ENCODE assay signal across 1 cellular context in the genomic region with DNA sequence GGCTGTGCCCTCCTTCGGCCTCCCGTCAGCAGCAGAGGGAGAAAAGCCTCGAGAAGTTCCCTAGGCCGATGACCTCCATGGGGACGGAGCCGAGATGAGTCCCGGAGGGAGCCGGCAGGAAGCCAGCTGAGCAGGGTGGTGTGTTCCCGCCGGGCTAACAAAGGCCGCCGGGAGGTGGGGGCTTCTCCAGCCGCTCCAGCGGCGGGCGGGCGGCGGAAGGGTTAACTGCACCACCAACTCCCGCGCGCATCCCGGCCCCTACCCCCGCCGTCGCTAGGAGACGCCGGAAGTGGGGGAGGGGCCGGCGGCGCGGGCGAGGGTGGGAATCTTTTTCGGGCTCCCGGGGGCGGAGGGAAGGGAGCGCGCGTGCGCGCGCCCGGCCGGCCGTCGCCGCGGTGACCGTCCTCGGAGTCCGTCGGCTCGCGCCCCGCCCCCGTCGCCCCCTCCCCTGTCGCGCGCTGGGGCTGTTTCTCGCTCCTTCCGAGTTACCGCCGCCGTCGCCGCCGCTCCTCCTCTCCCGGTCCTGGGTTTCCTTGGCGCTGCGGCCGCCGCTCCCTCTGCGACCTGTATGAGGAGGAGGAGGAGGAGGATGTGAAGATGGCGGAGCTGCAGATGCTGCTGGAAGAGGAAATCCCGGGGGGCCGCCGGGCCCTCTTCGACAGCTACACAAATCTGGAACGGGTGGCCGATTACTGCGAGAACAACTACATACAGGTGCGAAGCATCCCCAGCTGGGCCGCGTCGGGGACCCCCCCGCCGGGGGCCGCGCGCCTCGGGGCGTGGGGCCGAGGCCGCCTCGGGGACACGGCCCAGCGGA.
TF ChIP-seq lines count a peak whose summit lies in the region.

A gene (plus strand): TSS at position 477 of the 817 bp plus-strand sequence. CDS start 121 bp downstream, at position 598.

TF ChIP-seq in HEK293, 187 proteins besides CTCF, POLR2A, EP300 and RAD21 (continued from another document and continues in another):
- TF ChIP-seq ZNF24 (tag by site-specific recombination; IDR thresholded peaks at IDR 0.05) (0 out of 2 replicates have a peak, but pooled peaks have one; percentile 33), ZNF423 (tag by site-specific recombination; IDR thresholded peaks at IDR 0.05) (peak; percentile 62), ZNF302 (tag by site-specific recombination; IDR thresholded peaks at IDR 0.05; ENCODE audit: low read depth) (no peak), EGR2 (tag by site-specific recombination; IDR thresholded peaks at IDR 0.05; ENCODE audit: low read depth) (peak; percentile 51), ZNF335 (tag by site-specific recombination; conservative IDR thresholded peaks at IDR 0.05) (peak; percentile 46; the same call in 1 of the 2 replicates), ZBTB1 (tag by site-specific recombination; IDR thresholded peaks at IDR 0.05) (no peak), ZNF391 (tag by site-specific recombination; IDR thresholded peaks at IDR 0.05; ENCODE audit: borderline replicate concordance, low read depth) (peak; percentile 52; the same call in 1 of the 2 replicates), ZBTB21 (tag by site-specific recombination; IDR thresholded peaks at IDR 0.05) (0 out of 2 replicates have a peak, but pooled peaks have one; percentile 15), SCRT2 (tag by site-specific recombination; IDR thresholded peaks at IDR 0.05) (no peak), ZNF174 (tag by site-specific recombination; IDR thresholded peaks at IDR 0.05) (no peak), SETDB1 (IDR thresholded peaks at IDR 0.05; ENCODE audit: insufficient read length, low read length) (no peak), ZBTB17 (tag by site-specific recombination; IDR thresholded peaks at IDR 0.05) (0 out of 2 replicates have a peak, but pooled peaks have one; percentile 41), ZNF561 (tag by site-specific recombination; IDR thresholded peaks at IDR 0.05; ENCODE audit: borderline replicate concordance) (peak; percentile 49; the same call in 1 of the 2 replicates), ZNF366 (tag by site-specific recombination; conservative IDR thresholded peaks at IDR 0.05) (no peak; the same call in 1 of the 2 replicates), ZNF629 (tag by site-specific recombination; IDR thresholded peaks at IDR 0.05) (peak; percentile 42; the same call in 1 of the 2 replicates), ZNF76 (tag by site-specific recombination; IDR thresholded peaks at IDR 0.05; ENCODE audit: borderline replicate concordance, low read depth) (peak; percentile 76), ZNF626 (tag by site-specific recombination; IDR thresholded peaks at IDR 0.05) (no peak), TCF7L2 (IDR thresholded peaks at IDR 0.05; ENCODE audit: borderline replicate concordance, low read depth, low read length) (no peak), ZNF610 (tag by site-specific recombination; IDR thresholded peaks at IDR 0.05; ENCODE audit: borderline replicate concordance) (peak; percentile 94), GLIS1 (tag by site-specific recombination; IDR thresholded peaks at IDR 0.05) (0 out of 2 replicates have a peak, but pooled peaks have one; percentile 25), ZFHX2 (tag by site-specific recombination; conservative IDR thresholded peaks at IDR 0.05) (peak; percentile 59), ZNF585B (tag by site-specific recombination; IDR thresholded peaks at IDR 0.05) (no peak), IKZF3 (tag by site-specific recombination; IDR thresholded peaks at IDR 0.05) (peak; percentile 97), KLF10 (tag by site-specific recombination; IDR thresholded peaks at IDR 0.05) (peak; percentile 71), ZNF121 (tag by site-specific recombination; IDR thresholded peaks at IDR 0.05) (no peak), ZBTB20 (tag by site-specific recombination; IDR thresholded peaks at IDR 0.05) (no peak; the same call in 1 of the 2 replicates)
- TF ChIP-seq, protein P1, sequence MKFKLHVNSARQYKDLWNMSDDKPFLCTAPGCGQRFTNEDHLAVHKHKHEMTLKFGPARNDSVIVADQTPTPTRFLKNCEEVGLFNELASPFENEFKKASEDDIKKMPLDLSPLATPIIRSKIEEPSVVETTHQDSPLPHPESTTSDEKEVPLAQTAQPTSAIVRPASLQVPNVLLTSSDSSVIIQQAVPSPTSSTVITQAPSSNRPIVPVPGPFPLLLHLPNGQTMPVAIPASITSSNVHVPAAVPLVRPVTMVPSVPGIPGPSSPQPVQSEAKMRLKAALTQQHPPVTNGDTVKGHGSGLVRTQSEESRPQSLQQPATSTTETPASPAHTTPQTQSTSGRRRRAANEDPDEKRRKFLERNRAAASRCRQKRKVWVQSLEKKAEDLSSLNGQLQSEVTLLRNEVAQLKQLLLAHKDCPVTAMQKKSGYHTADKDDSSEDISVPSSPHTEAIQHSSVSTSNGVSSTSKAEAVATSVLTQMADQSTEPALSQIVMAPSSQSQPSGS (tag by site-specific recombination; IDR thresholded peaks at IDR 0.05; ENCODE audit: low read depth) = no peak
- TF ChIP-seq, protein P2, sequence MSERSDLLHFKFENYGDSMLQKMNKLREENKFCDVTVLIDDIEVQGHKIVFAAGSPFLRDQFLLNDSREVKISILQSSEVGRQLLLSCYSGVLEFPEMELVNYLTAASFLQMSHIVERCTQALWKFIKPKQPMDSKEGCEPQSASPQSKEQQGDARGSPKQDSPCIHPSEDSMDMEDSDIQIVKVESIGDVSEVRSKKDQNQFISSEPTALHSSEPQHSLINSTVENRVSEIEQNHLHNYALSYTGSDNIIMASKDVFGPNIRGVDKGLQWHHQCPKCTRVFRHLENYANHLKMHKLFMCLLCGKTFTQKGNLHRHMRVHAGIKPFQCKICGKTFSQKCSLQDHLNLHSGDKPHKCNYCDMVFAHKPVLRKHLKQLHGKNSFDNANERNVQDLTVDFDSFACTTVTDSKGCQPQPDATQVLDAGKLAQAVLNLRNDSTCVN (tag by site-specific recombination; optimal IDR thresholded peaks at IDR 0.05) = peak; percentile 80
- TF ChIP-seq, protein P3, sequence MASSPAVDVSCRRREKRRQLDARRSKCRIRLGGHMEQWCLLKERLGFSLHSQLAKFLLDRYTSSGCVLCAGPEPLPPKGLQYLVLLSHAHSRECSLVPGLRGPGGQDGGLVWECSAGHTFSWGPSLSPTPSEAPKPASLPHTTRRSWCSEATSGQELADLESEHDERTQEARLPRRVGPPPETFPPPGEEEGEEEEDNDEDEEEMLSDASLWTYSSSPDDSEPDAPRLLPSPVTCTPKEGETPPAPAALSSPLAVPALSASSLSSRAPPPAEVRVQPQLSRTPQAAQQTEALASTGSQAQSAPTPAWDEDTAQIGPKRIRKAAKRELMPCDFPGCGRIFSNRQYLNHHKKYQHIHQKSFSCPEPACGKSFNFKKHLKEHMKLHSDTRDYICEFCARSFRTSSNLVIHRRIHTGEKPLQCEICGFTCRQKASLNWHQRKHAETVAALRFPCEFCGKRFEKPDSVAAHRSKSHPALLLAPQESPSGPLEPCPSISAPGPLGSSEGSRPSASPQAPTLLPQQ (tag by site-specific recombination; IDR thresholded peaks at IDR 0.05) = peak; percentile 21; the same call in 1 of the 2 replicates
- TF ChIP-seq, protein P4, sequence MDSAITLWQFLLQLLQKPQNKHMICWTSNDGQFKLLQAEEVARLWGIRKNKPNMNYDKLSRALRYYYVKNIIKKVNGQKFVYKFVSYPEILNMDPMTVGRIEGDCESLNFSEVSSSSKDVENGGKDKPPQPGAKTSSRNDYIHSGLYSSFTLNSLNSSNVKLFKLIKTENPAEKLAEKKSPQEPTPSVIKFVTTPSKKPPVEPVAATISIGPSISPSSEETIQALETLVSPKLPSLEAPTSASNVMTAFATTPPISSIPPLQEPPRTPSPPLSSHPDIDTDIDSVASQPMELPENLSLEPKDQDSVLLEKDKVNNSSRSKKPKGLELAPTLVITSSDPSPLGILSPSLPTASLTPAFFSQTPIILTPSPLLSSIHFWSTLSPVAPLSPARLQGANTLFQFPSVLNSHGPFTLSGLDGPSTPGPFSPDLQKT (IDR thresholded peaks at IDR 0.05; ENCODE audit: borderline replicate concordance, low read depth, low read length) = peak; percentile 93
- TF ChIP-seq, protein P5, sequence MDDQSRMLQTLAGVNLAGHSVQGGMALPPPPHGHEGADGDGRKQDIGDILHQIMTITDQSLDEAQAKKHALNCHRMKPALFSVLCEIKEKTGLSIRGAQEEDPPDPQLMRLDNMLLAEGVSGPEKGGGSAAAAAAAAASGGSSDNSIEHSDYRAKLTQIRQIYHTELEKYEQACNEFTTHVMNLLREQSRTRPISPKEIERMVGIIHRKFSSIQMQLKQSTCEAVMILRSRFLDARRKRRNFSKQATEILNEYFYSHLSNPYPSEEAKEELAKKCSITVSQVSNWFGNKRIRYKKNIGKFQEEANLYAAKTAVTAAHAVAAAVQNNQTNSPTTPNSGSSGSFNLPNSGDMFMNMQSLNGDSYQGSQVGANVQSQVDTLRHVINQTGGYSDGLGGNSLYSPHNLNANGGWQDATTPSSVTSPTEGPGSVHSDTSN (CRISPR knock-in tag; IDR thresholded peaks at IDR 0.05) = no peak
- TF ChIP-seq, protein P6, sequence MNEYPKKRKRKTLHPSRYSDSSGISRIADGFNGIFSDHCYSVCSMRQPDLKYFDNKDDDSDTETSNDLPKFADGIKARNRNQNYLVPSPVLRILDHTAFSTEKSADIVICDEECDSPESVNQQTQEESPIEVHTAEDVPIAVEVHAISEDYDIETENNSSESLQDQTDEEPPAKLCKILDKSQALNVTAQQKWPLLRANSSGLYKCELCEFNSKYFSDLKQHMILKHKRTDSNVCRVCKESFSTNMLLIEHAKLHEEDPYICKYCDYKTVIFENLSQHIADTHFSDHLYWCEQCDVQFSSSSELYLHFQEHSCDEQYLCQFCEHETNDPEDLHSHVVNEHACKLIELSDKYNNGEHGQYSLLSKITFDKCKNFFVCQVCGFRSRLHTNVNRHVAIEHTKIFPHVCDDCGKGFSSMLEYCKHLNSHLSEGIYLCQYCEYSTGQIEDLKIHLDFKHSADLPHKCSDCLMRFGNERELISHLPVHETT (tag by site-specific recombination; IDR thresholded peaks at IDR 0.05) = peak; percentile 27; the same call in 1 of the 2 replicates
- TF ChIP-seq, protein P7, sequence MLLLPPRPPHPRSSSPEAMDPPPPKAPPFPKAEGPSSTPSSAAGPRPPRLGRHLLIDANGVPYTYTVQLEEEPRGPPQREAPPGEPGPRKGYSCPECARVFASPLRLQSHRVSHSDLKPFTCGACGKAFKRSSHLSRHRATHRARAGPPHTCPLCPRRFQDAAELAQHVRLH (tag by site-specific recombination; IDR thresholded peaks at IDR 0.05) = peak; percentile 60; the same call in 1 of the 2 replicates
- TF ChIP-seq, protein P8, sequence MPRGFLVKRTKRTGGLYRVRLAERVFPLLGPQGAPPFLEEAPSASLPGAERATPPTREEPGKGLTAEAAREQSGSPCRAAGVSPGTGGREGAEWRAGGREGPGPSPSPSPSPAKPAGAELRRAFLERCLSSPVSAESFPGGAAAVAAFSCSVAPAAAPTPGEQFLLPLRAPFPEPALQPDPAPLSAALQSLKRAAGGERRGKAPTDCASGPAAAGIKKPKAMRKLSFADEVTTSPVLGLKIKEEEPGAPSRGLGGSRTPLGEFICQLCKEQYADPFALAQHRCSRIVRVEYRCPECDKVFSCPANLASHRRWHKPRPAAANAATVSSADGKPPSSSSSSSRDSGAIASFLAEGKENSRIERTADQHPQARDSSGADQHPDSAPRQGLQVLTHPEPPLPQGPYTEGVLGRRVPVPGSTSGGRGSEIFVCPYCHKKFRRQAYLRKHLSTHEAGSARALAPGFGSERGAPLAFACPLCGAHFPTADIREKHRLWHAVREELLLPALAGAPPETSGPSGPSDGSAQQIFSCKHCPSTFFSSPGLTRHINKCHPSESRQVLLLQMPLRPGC (tag by site-specific recombination; IDR thresholded peaks at IDR 0.05) = peak; percentile 44; the same call in 1 of the 2 replicates
- TF ChIP-seq, protein P9, sequence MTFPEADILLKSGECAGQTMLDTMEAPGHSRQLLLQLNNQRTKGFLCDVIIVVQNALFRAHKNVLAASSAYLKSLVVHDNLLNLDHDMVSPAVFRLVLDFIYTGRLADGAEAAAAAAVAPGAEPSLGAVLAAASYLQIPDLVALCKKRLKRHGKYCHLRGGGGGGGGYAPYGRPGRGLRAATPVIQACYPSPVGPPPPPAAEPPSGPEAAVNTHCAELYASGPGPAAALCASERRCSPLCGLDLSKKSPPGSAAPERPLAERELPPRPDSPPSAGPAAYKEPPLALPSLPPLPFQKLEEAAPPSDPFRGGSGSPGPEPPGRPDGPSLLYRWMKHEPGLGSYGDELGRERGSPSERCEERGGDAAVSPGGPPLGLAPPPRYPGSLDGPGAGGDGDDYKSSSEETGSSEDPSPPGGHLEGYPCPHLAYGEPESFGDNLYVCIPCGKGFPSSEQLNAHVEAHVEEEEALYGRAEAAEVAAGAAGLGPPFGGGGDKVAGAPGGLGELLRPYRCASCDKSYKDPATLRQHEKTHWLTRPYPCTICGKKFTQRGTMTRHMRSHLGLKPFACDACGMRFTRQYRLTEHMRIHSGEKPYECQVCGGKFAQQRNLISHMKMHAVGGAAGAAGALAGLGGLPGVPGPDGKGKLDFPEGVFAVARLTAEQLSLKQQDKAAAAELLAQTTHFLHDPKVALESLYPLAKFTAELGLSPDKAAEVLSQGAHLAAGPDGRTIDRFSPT (tag by site-specific recombination; IDR thresholded peaks at IDR 0.05) = peak; percentile 85
- TF ChIP-seq, protein P10, sequence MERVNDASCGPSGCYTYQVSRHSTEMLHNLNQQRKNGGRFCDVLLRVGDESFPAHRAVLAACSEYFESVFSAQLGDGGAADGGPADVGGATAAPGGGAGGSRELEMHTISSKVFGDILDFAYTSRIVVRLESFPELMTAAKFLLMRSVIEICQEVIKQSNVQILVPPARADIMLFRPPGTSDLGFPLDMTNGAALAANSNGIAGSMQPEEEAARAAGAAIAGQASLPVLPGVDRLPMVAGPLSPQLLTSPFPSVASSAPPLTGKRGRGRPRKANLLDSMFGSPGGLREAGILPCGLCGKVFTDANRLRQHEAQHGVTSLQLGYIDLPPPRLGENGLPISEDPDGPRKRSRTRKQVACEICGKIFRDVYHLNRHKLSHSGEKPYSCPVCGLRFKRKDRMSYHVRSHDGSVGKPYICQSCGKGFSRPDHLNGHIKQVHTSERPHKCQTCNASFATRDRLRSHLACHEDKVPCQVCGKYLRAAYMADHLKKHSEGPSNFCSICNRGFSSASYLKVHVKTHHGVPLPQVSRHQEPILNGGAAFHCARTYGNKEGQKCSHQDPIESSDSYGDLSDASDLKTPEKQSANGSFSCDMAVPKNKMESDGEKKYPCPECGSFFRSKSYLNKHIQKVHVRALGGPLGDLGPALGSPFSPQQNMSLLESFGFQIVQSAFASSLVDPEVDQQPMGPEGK (tag by site-specific recombination; IDR thresholded peaks at IDR 0.05) = peak; percentile 93
- TF ChIP-seq, protein P11, sequence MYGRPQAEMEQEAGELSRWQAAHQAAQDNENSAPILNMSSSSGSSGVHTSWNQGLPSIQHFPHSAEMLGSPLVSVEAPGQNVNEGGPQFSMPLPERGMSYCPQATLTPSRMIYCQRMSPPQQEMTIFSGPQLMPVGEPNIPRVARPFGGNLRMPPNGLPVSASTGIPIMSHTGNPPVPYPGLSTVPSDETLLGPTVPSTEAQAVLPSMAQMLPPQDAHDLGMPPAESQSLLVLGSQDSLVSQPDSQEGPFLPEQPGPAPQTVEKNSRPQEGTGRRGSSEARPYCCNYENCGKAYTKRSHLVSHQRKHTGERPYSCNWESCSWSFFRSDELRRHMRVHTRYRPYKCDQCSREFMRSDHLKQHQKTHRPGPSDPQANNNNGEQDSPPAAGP (tag by site-specific recombination; IDR thresholded peaks at IDR 0.05) = peak; percentile 16; the same call in 1 of the 2 replicates
- TF ChIP-seq, protein P12, sequence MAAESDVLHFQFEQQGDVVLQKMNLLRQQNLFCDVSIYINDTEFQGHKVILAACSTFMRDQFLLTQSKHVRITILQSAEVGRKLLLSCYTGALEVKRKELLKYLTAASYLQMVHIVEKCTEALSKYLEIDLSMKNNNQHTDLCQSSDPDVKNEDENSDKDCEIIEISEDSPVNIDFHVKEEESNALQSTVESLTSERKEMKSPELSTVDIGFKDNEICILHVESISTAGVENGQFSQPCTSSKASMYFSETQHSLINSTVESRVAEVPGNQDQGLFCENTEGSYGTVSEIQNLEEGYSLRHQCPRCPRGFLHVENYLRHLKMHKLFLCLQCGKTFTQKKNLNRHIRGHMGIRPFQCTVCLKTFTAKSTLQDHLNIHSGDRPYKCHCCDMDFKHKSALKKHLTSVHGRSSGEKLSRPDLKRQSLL (tag by site-specific recombination; IDR thresholded peaks at IDR 0.05) = no peak
